In the genomic region with DNA sequence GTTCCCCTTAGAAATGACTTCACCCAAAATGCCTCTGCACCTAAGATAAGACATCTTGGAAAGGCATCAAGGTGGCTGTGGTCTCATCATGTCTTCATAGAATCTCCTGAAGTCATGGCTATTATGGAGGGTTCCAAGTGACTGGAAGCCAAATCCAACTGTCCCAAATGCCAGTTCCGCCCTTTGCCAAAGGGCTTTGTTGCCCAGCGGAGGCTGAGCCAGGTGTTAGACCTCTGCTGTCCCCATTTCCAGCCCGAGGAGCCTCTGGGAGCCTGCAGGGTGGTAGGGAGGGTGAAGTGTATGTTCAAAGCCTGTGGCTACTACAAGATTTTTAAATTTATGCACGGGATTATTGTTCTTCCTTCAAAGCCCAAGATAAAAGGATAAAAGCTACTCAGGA, we compare ENCODE assay signal across 16 cellular contexts.
"Had no signal": no experiment of that assay in that cellular context is flagged by ENCODE, and none has a peak within 500 bp of the region (broad histone marks: within the 10 kb centered on the region; RNA-seq: fewer than 3 reads in every experiment).

No MANE protein-coding gene starts in this region.

- DNase-seq: activated CD4-positive, CD25-positive, alpha-beta regulatory T cell treated with anti-CD3 and anti-CD28 coated beads, Interleukin-2, amount 50 U/mL, for 72 hours; activated naive CD4-positive, alpha-beta T cell treated with Interleukin-2 at 50 U/mL for 16 hours; activated naive CD8-positive, alpha-beta T cell treated with anti-CD3 and anti-CD28 coated beads, Interleukin-2, amount 10 ng/mL, durations not matched to agents 7 days and 5 days; activated T-cell treated with anti-CD3 and anti-CD28 coated beads for 4 hours; amygdala; effector memory CD8-positive, alpha-beta T cell; esophagus squamous epithelium; left colon; midbrain; occipital lobe; stimulated activated naive CD8-positive, alpha-beta T cell treated with anti-CD3 and anti-CD28 coated beads, Interleukin-15, amount 100 ng/mL, for 72 hours; testis had no signal

- H3K4me3 ChIP-seq: esophagus squamous epithelium, lung, testis had no signal

- H3K4me3 Mint-ChIP-seq: activated naive CD8-positive, alpha-beta T cell treated with anti-CD3 and anti-CD28 coated beads, Interleukin-2, amount 10 ng/mL, durations not matched to agents 7 days and 5 days; effector memory CD8-positive, alpha-beta T cell; nephron; stimulated activated naive CD8-positive, alpha-beta T cell treated with anti-CD3 and anti-CD28 coated beads, Interleukin-15, amount 100 ng/mL, for 72 hours; T-helper 1 cell treated with Interleukin-12 subunit alpha and Interleukin-12 subunit beta and Interleukin-4 antibody, amounts not matched to agents 30 μg/mL and 1 μg/mL, for 36 hours had no signal

- H3K36me3 ChIP-seq: esophagus squamous epithelium had no signal

- H3K9me3 ChIP-seq: esophagus squamous epithelium, testis had no signal

- H3K9me3 Mint-ChIP-seq: activated naive CD8-positive, alpha-beta T cell treated with anti-CD3 and anti-CD28 coated beads, Interleukin-2, amount 10 ng/mL, durations not matched to agents 7 days and 5 days; effector memory CD8-positive, alpha-beta T cell; nephron; stimulated activated naive CD8-positive, alpha-beta T cell treated with anti-CD3 and anti-CD28 coated beads, Interleukin-15, amount 100 ng/mL, for 72 hours; T-helper 1 cell treated with Interleukin-12 subunit alpha and Interleukin-12 subunit beta and Interleukin-4 antibody, amounts not matched to agents 30 μg/mL and 1 μg/mL, for 36 hours had no signal

- H3K27ac Mint-ChIP-seq: activated naive CD8-positive, alpha-beta T cell treated with anti-CD3 and anti-CD28 coated beads, Interleukin-2, amount 10 ng/mL, durations not matched to agents 7 days and 5 days; effector memory CD8-positive, alpha-beta T cell; nephron; progenitor cell of endocrine pancreas; stimulated activated naive CD8-positive, alpha-beta T cell treated with anti-CD3 and anti-CD28 coated beads, Interleukin-15, amount 100 ng/mL, for 72 hours; T-helper 1 cell treated with Interleukin-12 subunit alpha and Interleukin-12 subunit beta and Interleukin-4 antibody, amounts not matched to agents 30 μg/mL and 1 μg/mL, for 36 hours had no signal

- H3K27ac ChIP-seq: testis had no signal

- H3K36me3 Mint-ChIP-seq: activated naive CD8-positive, alpha-beta T cell treated with anti-CD3 and anti-CD28 coated beads, Interleukin-2, amount 10 ng/mL, durations not matched to agents 7 days and 5 days had no signal

- ATAC-seq: effector memory CD8-positive, alpha-beta T cell; left colon; stimulated activated naive CD8-positive, alpha-beta T cell treated with anti-CD3 and anti-CD28 coated beads, Interleukin-15, amount 100 ng/mL, for 72 hours had no signal

- H3K27me3 ChIP-seq: esophagus squamous epithelium, testis had no signal

- H3K4me1 Mint-ChIP-seq: activated naive CD8-positive, alpha-beta T cell treated with anti-CD3 and anti-CD28 coated beads, Interleukin-2, amount 10 ng/mL, durations not matched to agents 7 days and 5 days had no signal
